Comparison of ENCODE assay signal across 13 cellular contexts in the genomic region with DNA sequence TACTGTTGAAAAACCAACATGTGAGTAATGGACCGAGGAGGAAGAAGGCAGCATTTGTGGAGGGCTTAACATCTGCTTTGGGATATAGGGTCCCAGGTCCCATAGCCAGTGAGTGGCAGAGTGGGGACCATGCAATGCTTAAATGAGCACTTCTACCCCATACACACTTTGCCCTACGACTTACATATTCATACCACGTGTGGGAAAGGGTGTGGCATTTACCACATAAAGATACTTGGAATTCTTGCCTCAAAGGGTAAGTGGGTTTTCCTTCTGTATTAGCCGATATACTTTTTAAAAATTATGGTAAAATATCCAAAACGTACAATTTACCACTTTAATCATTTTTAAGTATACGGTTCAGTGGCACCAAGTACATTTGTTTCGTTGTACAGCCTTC.
DNase-seq lines count a peak whose midpoint lies in the region; ATAC-seq and TF ChIP-seq lines count a peak whose summit lies in the region.
"Had no signal": no experiment of that assay in that cellular context is flagged by ENCODE, and none has a peak within 500 bp of the region (broad histone marks: within the 10 kb centered on the region; RNA-seq: fewer than 3 reads in every experiment).

No MANE protein-coding gene starts in this region.

- peak overlapping the region; percentile 65; the same call in 1 of the 2 replicates for H3K27ac ChIP-seq in IMR-90 (ENCODE audit: insufficient read depth, low read length)

- no peaks in the 10 kb centered on the region for H3K27me3 Mint-ChIP-seq in stimulated activated naive B cell treated with anti-CD40 and anti-IgM and Interleukin-4, amounts not matched to agents 10 μg/mL and 1 μg/mL and 100 μg/mL, for 72 hours
- H3K27me3 Mint-ChIP-seq in natural killer cell treated with Interleukin-12 subunit alpha and Interleukin-12 subunit beta and Interleukin-15 and Interleukin-18, amount 100 ng/mL, for 72 hours: peaks cover 16 to 22% of the 10 kb centered on the region in 2 donors

- H3K56ac ChIP-seq in IMR-90 (ENCODE audit: extremely low read depth, insufficient read depth, low read length): no peak overlapping the region

- peak overlapping the region; percentile 4; the same call in 1 of the 2 replicates for H3K4me2 ChIP-seq in IMR-90 (ENCODE audit: low read depth, low read length)

- H3K4ac ChIP-seq in IMR-90 (ENCODE audit: low read depth, low read length): peak overlapping the region; percentile 78; the same call in 1 of the 2 replicates

- no peaks in the 10 kb centered on the region for H4K20me1 ChIP-seq in IMR-90 (ENCODE audit: insufficient read depth, low read length)

- no peak for TF ChIP-seq POLR2A in IMR-90 (IDR thresholded peaks at IDR 0.05; ENCODE audit: low read depth, low read length)

- H3K4me1 Mint-ChIP-seq in stimulated activated naive B cell treated with anti-CD40 and anti-IgM and Interleukin-4, amounts not matched to agents 10 μg/mL and 1 μg/mL and 100 μg/mL, for 72 hours: peaks cover 65 to 97% of the 10 kb centered on the region in 2 donors
- H3K4me1 Mint-ChIP-seq in natural killer cell treated with Interleukin-12 subunit alpha and Interleukin-12 subunit beta and Interleukin-15 and Interleukin-18, amount 100 ng/mL, for 72 hours (ENCODE audit: low read depth in 2 of 2): peaks cover 8 to 25% of the 10 kb centered on the region in 2 donors
- H3K4me1 Mint-ChIP-seq: endodermal cell had no signal

- H4K5ac ChIP-seq in IMR-90 (ENCODE audit: low read depth, low read length): peak overlapping the region; percentile 67

- TF ChIP-seq CTCF in IMR-90 (conservative IDR thresholded peaks at IDR 0.05; ENCODE audit: low read depth, low read length): no peak

- H2BK120ac ChIP-seq in IMR-90 (ENCODE audit: low read depth, low read length): peak overlapping the region; percentile 79

- dilution Hi-C loops in IMR-90 (cut with HindIII; ENCODE audit: low sequenced_read_pairs, unreplicated experiment): no loop called here

- H3K4me3 Mint-ChIP-seq in stimulated activated naive B cell treated with anti-CD40 and anti-IgM and Interleukin-4, amounts not matched to agents 10 μg/mL and 1 μg/mL and 100 μg/mL, for 72 hours: no peak overlapping the region
- no peak overlapping the region for H3K4me3 Mint-ChIP-seq in natural killer cell treated with Interleukin-12 subunit alpha and Interleukin-12 subunit beta and Interleukin-15 and Interleukin-18, amount 100 ng/mL, for 72 hours
- H3K4me3 Mint-ChIP-seq: endodermal cell had no signal

- CTCF ChIA-PET in IMR-90 (lab: Yijun Ruan, JAX): interaction anchor here (1.0 to 1.3 kb wide), 4 partner anchors 9 to 194 kb away, joined by 3 to 8 read pairs (median 3); no protein-coding TSS in a partner anchor

- no CpG with 5 or more reads among the region's 7 CpGs for WGBS in IMR-90 (ENCODE audit: extremely low coverage in 2 of 2, insufficient read length in 1 of 2), 2 experiments

- H3K36me3 Mint-ChIP-seq in activated naive CD4-positive, alpha-beta T cell treated with anti-CD3 and anti-CD28 coated beads, Interleukin-2, amount 50 U/mL, for 72 hours: peaks cover 5 to 17% of the 10 kb centered on the region in 2 donors
- peaks cover 13 to 26% of the 10 kb centered on the region in 2 donors for H3K36me3 Mint-ChIP-seq in stimulated activated naive B cell treated with anti-CD40 and anti-IgM and Interleukin-4, amounts not matched to agents 10 μg/mL and 1 μg/mL and 100 μg/mL, for 72 hours
- H3K36me3 Mint-ChIP-seq in natural killer cell treated with Interleukin-12 subunit alpha and Interleukin-12 subunit beta and Interleukin-15 and Interleukin-18, amount 100 ng/mL, for 72 hours: no peaks in the 10 kb centered on the region

- TF ChIP-seq RAD21 in IMR-90 (IDR thresholded peaks at IDR 0.05; ENCODE audit: low read length): no peak

- no peaks in the 10 kb centered on the region for H3K27me3 ChIP-seq in IMR-90 (ENCODE audit: control insufficient read depth, insufficient read depth, low read length)
- H3K27me3 ChIP-seq: body of pancreas, Peyer's patch had no signal

- no peak overlapping the region for H3K4me3 ChIP-seq in IMR-90 (ENCODE audit: insufficient read depth, low read depth, low read length)
- H3K4me3 ChIP-seq: body of pancreas, lung, Peyer's patch had no signal

- H3K27ac Mint-ChIP-seq in activated naive CD4-positive, alpha-beta T cell treated with anti-CD3 and anti-CD28 coated beads, Interleukin-2, amount 50 U/mL, for 72 hours: peak overlapping the region; percentile 77 to 89
- H3K27ac Mint-ChIP-seq in stimulated activated naive B cell treated with anti-CD40 and anti-IgM and Interleukin-4, amounts not matched to agents 10 μg/mL and 1 μg/mL and 100 μg/mL, for 72 hours: peak overlapping the region; percentile 85
- H3K27ac Mint-ChIP-seq in natural killer cell treated with Interleukin-12 subunit alpha and Interleukin-12 subunit beta and Interleukin-15 and Interleukin-18, amount 100 ng/mL, for 72 hours: no peak overlapping the region
- H3K27ac Mint-ChIP-seq: endodermal cell had no signal

- H2BK20ac ChIP-seq in IMR-90 (ENCODE audit: low read depth, low read length): peak overlapping the region; percentile 53

- peak overlapping the region; percentile 91 for H3K14ac ChIP-seq in IMR-90 (replicated peaks; ENCODE audit: low read depth, low read length)

- BruUV-seq in IMR-90 (replicated peaks; lab: Mats Ljungman, UMichigan): no TSS peak

- H3K23ac ChIP-seq in IMR-90 (ENCODE audit: low read depth, low read length): peak overlapping the region; percentile 78

- H2AK5ac ChIP-seq in IMR-90 (ENCODE audit: low read depth, low read length): peak overlapping the region; percentile 89

- peaks cover 18% of the 10 kb centered on the region for H3K9me1 ChIP-seq in IMR-90 (ENCODE audit: insufficient read depth, low read length)

- no peak for ATAC-seq in IMR-90 (ENCODE audit: low read depth)
- no peak for ATAC-seq in activated naive CD4-positive, alpha-beta T cell treated with anti-CD3 and anti-CD28 coated beads, Interleukin-2, amount 50 U/mL, for 72 hours
- no peak for ATAC-seq in stimulated activated naive B cell treated with anti-CD40 and anti-IgM and Interleukin-4, amounts not matched to agents 10 μg/mL and 1 μg/mL and 100 μg/mL, for 72 hours (replicated peaks)
- no peak for ATAC-seq in natural killer cell treated with Interleukin-12 subunit alpha and Interleukin-12 subunit beta and Interleukin-15 and Interleukin-18, amount 100 ng/mL, for 72 hours

- peak overlapping the region; percentile 81 for H3K18ac ChIP-seq in IMR-90 (ENCODE audit: low read depth, low read length)

- H2AFZ ChIP-seq in IMR-90 (replicated peaks; ENCODE audit: low read length, poor library complexity): peak overlapping the region; percentile 4

- peak overlapping the region; percentile 82 for H2BK15ac ChIP-seq in IMR-90 (ENCODE audit: low read depth, low read length)

- intact Hi-C loops in IMR-90 (cut with micrococcal nuclease): loop anchor here (5.0 kb wide), 5 partner anchors 80 to 380 kb away; no protein-coding TSS in a partner anchor

- no peaks in the 10 kb centered on the region for H3K36me3 ChIP-seq in IMR-90 (ENCODE audit: control insufficient read depth, insufficient read depth, low read length)
- H3K36me3 ChIP-seq: Peyer's patch had no signal

- H4K91ac ChIP-seq in IMR-90 (ENCODE audit: insufficient read depth, low read depth, low read length): peak overlapping the region; percentile 25

- H2BK5ac ChIP-seq in IMR-90 (ENCODE audit: low read depth, low read length, poor library complexity, severe bottlenecking): peak overlapping the region; percentile 18

- no peak overlapping the region for H3K9ac ChIP-seq in IMR-90 (ENCODE audit: low read depth, low read length)

- no peak overlapping the region for H2AK9ac ChIP-seq in IMR-90 (replicated peaks; ENCODE audit: low read depth, low read length, poor library complexity)

- H3K79me1 ChIP-seq in IMR-90 (ENCODE audit: low read depth in 1 of 2, low read length in 2 of 2): no peaks in the 10 kb centered on the region

- H3K9me3 ChIP-seq in IMR-90 (ENCODE audit: control insufficient read depth, insufficient read depth, low read length): no peaks in the 10 kb centered on the region
- H3K9me3 ChIP-seq: Peyer's patch had no signal

- peaks cover 12% of the 10 kb centered on the region for H3K4me1 ChIP-seq in IMR-90 (ENCODE audit: control insufficient read depth, insufficient read depth, low read length)
- H3K4me1 ChIP-seq: Peyer's patch had no signal

- POLR2A ChIA-PET in IMR-90 (lab: Charles Lee; ENCODE audit: unreplicated experiment): no interaction called here

- in situ Hi-C loops in IMR-90 (cut with MboI; ENCODE audit: low sequenced_read_pairs): loop anchor here (10.0 kb wide), 2 partner anchors 123 to 197 kb away; a partner anchor contains a TSS
- in situ Hi-C loops in ACHN (cut with HindIII; ENCODE audit: low pct_ligation_motif_present, low pct_unique_long_range_greater_than_20kb, low sequenced_read_pairs): no loop called here

- DNase-seq in IMR-90 (no peak), glomerular visceral epithelial cell (ENCODE audit: extremely low spot score) (peak; percentile 13), NCI-H2081 treated with DMSO at 0.1 percent for 48 hours (lab: John Stamatoyannopoulos, UW) (no peak), ACHN (no peak)
- no peak for DNase-seq in activated naive CD4-positive, alpha-beta T cell treated with anti-CD3 and anti-CD28 coated beads, Interleukin-2, amount 50 U/mL, for 72 hours (ENCODE audit: low spot score in 2 of 2)
- no peak for DNase-seq in stimulated activated naive B cell treated with anti-CD40 and anti-IgM and Interleukin-4, amounts not matched to agents 10 μg/mL and 1 μg/mL and 100 μg/mL, for 72 hours
- DNase-seq in natural killer cell treated with Interleukin-12 subunit alpha and Interleukin-12 subunit beta and Interleukin-15 and Interleukin-18, amount 100 ng/mL, for 72 hours (ENCODE audit: low spot score): no peak
- DNase-seq: activated CD8-positive, alpha-beta memory T cell treated with anti-CD3 and anti-CD28 coated beads, Interleukin-2, amount 50 U/mL, for 48 hours; endodermal cell; NCI-H510A had no signal

- H4K8ac ChIP-seq in IMR-90 (ENCODE audit: low read depth in 2 of 2, low read length in 2 of 2): peak overlapping the region; percentile 26 to 51; a peak in 2 of 4 replicates

- H3K9me3 Mint-ChIP-seq in activated naive CD4-positive, alpha-beta T cell treated with anti-CD3 and anti-CD28 coated beads, Interleukin-2, amount 50 U/mL, for 72 hours: no peaks in the 10 kb centered on the region
- H3K9me3 Mint-ChIP-seq in stimulated activated naive B cell treated with anti-CD40 and anti-IgM and Interleukin-4, amounts not matched to agents 10 μg/mL and 1 μg/mL and 100 μg/mL, for 72 hours: peaks cover 0 to 4% of the 10 kb centered on the region in 2 donors
- no peaks in the 10 kb centered on the region for H3K9me3 Mint-ChIP-seq in natural killer cell treated with Interleukin-12 subunit alpha and Interleukin-12 subunit beta and Interleukin-15 and Interleukin-18, amount 100 ng/mL, for 72 hours
- H3K9me3 Mint-ChIP-seq: endodermal cell had no signal

TF ChIP-seq in IMR-90, 13 proteins besides CTCF, POLR2A, EP300 and RAD21 (continues in another document):
- TF ChIP-seq MXI1 (IDR thresholded peaks at IDR 0.05; ENCODE audit: borderline replicate concordance, low read depth, low read length): no peak

Comparison
In these comparisons a context has a peak if more than half of its experiments do, and no peak if none do; other contexts are left out.
1. H3K27ac Mint-ChIP-seq: peak in activated naive CD4-positive, alpha-beta T cell treated with anti-CD3 and anti-CD28 coated beads, Interleukin-2, amount 50 U/mL, for 72 hours (2 of 2) and stimulated activated naive B cell treated with anti-CD40 and anti-IgM and Interleukin-4, amounts not matched to agents 10 μg/mL and 1 μg/mL and 100 μg/mL, for 72 hours (single experiment); none in natural killer cell treated with Interleukin-12 subunit alpha and Interleukin-12 subunit beta and Interleukin-15 and Interleukin-18, amount 100 ng/mL, for 72 hours (0 of 2).